21 cellular contexts compared by ENCODE assay signal in genomic region chr4:180153587-180153986, GRCh38.
"Had no signal": no experiment of that assay in that cellular context is flagged by ENCODE, and none has a peak within 500 bp of the region (broad histone marks: within the 10 kb centered on the region; RNA-seq: fewer than 3 reads in every experiment).

No MANE protein-coding gene starts in this region.

- H3K4me2 ChIP-seq: hepatocyte had no signal

- H3K4me3 Mint-ChIP-seq: naive thymus-derived CD8-positive, alpha-beta T cell; stimulated activated memory B cell treated with anti-CD40 and anti-IgM and Interleukin-4, amounts not matched to agents 10 μg/mL and 1 μg/mL and 100 μg/mL, for 72 hours; stimulated activated naive CD8-positive, alpha-beta T cell treated with anti-CD3 and anti-CD28 coated beads, Interleukin-15, Interleukin-2, amounts not matched to agents 100 ng/mL and 50 ng/mL, for 24 hours had no signal

- H3K9me3 Mint-ChIP-seq: stimulated activated memory B cell treated with anti-CD40 and anti-IgM and Interleukin-4, amounts not matched to agents 10 μg/mL and 1 μg/mL and 100 μg/mL, for 72 hours; stimulated activated naive CD8-positive, alpha-beta T cell treated with anti-CD3 and anti-CD28 coated beads, Interleukin-15, Interleukin-2, amounts not matched to agents 100 ng/mL and 50 ng/mL, for 24 hours had no signal

- H3K4me1 Mint-ChIP-seq: stimulated activated memory B cell treated with anti-CD40 and anti-IgM and Interleukin-4, amounts not matched to agents 10 μg/mL and 1 μg/mL and 100 μg/mL, for 72 hours had no signal

- H3K36me3 Mint-ChIP-seq: naive thymus-derived CD8-positive, alpha-beta T cell; stimulated activated memory B cell treated with anti-CD40 and anti-IgM and Interleukin-4, amounts not matched to agents 10 μg/mL and 1 μg/mL and 100 μg/mL, for 72 hours had no signal

- FAIRE-seq: pancreas had no signal

- H3K36me3 ChIP-seq: colonic mucosa, esophagus squamous epithelium, neutrophil, pancreas, prostate gland, right lobe of liver, spleen, tibial artery, upper lobe of right lung, vagina had no signal

- ATAC-seq: mucosa of descending colon; naive thymus-derived CD8-positive, alpha-beta T cell; pancreas; right lobe of liver; stimulated activated memory B cell treated with anti-CD40 and anti-IgM and Interleukin-4, amounts not matched to agents 10 μg/mL and 1 μg/mL and 100 μg/mL, for 72 hours; upper lobe of right lung had no signal

- H3K4me3 ChIP-seq: colonic mucosa, esophagus squamous epithelium, hepatocyte, mucosa of descending colon, pancreas, prostate gland, right lobe of liver, spleen, tibial artery, upper lobe of right lung, vagina had no signal

- H3K27ac Mint-ChIP-seq: naive thymus-derived CD8-positive, alpha-beta T cell; stimulated activated memory B cell treated with anti-CD40 and anti-IgM and Interleukin-4, amounts not matched to agents 10 μg/mL and 1 μg/mL and 100 μg/mL, for 72 hours; stimulated activated naive CD8-positive, alpha-beta T cell treated with anti-CD3 and anti-CD28 coated beads, Interleukin-15, Interleukin-2, amounts not matched to agents 100 ng/mL and 50 ng/mL, for 24 hours had no signal

- H3K9me3 ChIP-seq: colonic mucosa, esophagus squamous epithelium, mucosa of descending colon, neutrophil, pancreas, prostate gland, right lobe of liver, spleen, tibial artery, upper lobe of right lung, vagina had no signal

- H3K79me2 ChIP-seq: hepatocyte had no signal

- H3K27me3 Mint-ChIP-seq: naive thymus-derived CD8-positive, alpha-beta T cell; stimulated activated memory B cell treated with anti-CD40 and anti-IgM and Interleukin-4, amounts not matched to agents 10 μg/mL and 1 μg/mL and 100 μg/mL, for 72 hours; stimulated activated naive CD8-positive, alpha-beta T cell treated with anti-CD3 and anti-CD28 coated beads, Interleukin-15, Interleukin-2, amounts not matched to agents 100 ng/mL and 50 ng/mL, for 24 hours had no signal

- H3K4me1 ChIP-seq: colonic mucosa, esophagus squamous epithelium, pancreas, prostate gland, right lobe of liver, spleen, tibial artery, upper lobe of right lung, vagina had no signal

- H3K27ac ChIP-seq: colonic mucosa, esophagus squamous epithelium, hepatocyte, neutrophil, pancreas, prostate gland, right lobe of liver, spleen, tibial artery, upper lobe of right lung, vagina had no signal

- H3K27me3 ChIP-seq: colonic mucosa, esophagus squamous epithelium, hepatocyte, neutrophil, pancreas, right lobe of liver, spleen, tibial artery, upper lobe of right lung, vagina had no signal

- DNase-seq: colonic mucosa; dermis blood vessel endothelial cell; esophagus squamous epithelium; foreskin fibroblast; head of caudate nucleus; mucosa of descending colon; naive thymus-derived CD8-positive, alpha-beta T cell; pancreas; right lobe of liver; spleen; stimulated activated CD4-positive, alpha-beta T cell treated with anti-CD3 and anti-CD28 coated beads, Interleukin-15, amount 100 ng/mL, for 24 hours; stimulated activated CD4-positive, alpha-beta T cell treated with anti-CD3 and anti-CD28 coated beads, Interleukin-1b, Interleukin-23, amount 100 ng/mL, for 48 hours; stimulated activated CD4-positive, alpha-beta T cell treated with anti-CD3 and anti-CD28 coated beads, Interleukin-4, amount 100 ng/mL, for 24 hours; tibial artery; upper lobe of right lung had no signal

- H2AFZ ChIP-seq: hepatocyte had no signal
